In the genomic region with DNA sequence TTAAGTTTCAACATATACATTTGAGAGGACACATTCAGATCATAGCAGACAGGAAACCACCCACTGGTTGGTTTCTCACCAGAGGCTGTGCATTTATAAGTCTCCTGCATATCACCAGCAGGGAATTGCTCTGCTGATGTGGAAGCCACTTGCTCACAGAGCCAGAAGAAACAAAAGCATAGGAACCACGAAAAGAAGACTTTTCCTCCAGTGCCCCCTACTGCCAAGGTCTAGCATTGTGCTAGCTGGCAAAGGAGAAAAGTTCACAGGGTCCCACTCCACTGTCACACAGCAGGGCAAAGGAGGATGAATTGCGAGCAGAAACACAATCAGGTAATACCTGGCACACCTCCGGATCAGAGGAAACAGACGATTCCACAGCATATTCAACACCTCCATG, we compare ENCODE assay signal across 1 cellular context.
TF ChIP-seq lines count a peak whose summit lies in the region.

No MANE protein-coding gene starts in this region.

TF ChIP-seq in SK-N-SH, 30 proteins besides CTCF, POLR2A, EP300 and RAD21 (continued from another document):
- TF ChIP-seq, protein P1, sequence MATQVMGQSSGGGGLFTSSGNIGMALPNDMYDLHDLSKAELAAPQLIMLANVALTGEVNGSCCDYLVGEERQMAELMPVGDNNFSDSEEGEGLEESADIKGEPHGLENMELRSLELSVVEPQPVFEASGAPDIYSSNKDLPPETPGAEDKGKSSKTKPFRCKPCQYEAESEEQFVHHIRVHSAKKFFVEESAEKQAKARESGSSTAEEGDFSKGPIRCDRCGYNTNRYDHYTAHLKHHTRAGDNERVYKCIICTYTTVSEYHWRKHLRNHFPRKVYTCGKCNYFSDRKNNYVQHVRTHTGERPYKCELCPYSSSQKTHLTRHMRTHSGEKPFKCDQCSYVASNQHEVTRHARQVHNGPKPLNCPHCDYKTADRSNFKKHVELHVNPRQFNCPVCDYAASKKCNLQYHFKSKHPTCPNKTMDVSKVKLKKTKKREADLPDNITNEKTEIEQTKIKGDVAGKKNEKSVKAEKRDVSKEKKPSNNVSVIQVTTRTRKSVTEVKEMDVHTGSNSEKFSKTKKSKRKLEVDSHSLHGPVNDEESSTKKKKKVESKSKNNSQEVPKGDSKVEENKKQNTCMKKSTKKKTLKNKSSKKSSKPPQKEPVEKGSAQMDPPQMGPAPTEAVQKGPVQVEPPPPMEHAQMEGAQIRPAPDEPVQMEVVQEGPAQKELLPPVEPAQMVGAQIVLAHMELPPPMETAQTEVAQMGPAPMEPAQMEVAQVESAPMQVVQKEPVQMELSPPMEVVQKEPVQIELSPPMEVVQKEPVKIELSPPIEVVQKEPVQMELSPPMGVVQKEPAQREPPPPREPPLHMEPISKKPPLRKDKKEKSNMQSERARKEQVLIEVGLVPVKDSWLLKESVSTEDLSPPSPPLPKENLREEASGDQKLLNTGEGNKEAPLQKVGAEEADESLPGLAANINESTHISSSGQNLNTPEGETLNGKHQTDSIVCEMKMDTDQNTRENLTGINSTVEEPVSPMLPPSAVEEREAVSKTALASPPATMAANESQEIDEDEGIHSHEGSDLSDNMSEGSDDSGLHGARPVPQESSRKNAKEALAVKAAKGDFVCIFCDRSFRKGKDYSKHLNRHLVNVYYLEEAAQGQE (IDR thresholded peaks at IDR 0.05; ENCODE audit: low read depth, low read length) = no peak
- TF ChIP-seq NFIC (IDR thresholded peaks at IDR 0.05; ENCODE audit: borderline replicate concordance) (no peak), RXRA (IDR thresholded peaks at IDR 0.05; ENCODE audit: borderline replicate concordance, low read depth) (no peak), MEF2A (IDR thresholded peaks at IDR 0.05; ENCODE audit: borderline replicate concordance, low read depth) (no peak), SIN3A (IDR thresholded peaks at IDR 0.05; ENCODE audit: borderline replicate concordance, low read depth, low read length) (no peak), JUND (IDR thresholded peaks at IDR 0.05) (no peak), TCF12 (IDR thresholded peaks at IDR 0.05) (no peak), SMC3 (IDR thresholded peaks at IDR 0.05; ENCODE audit: low read depth, low read length) (no peak), FOSL2 (IDR thresholded peaks at IDR 0.05; ENCODE audit: borderline replicate concordance, low read depth) (no peak), TAF1 (IDR thresholded peaks at IDR 0.05; ENCODE audit: borderline replicate concordance, low read depth, low read length) (no peak), PBX3 (IDR thresholded peaks at IDR 0.05) (no peak)
- TF ChIP-seq, protein P2, sequence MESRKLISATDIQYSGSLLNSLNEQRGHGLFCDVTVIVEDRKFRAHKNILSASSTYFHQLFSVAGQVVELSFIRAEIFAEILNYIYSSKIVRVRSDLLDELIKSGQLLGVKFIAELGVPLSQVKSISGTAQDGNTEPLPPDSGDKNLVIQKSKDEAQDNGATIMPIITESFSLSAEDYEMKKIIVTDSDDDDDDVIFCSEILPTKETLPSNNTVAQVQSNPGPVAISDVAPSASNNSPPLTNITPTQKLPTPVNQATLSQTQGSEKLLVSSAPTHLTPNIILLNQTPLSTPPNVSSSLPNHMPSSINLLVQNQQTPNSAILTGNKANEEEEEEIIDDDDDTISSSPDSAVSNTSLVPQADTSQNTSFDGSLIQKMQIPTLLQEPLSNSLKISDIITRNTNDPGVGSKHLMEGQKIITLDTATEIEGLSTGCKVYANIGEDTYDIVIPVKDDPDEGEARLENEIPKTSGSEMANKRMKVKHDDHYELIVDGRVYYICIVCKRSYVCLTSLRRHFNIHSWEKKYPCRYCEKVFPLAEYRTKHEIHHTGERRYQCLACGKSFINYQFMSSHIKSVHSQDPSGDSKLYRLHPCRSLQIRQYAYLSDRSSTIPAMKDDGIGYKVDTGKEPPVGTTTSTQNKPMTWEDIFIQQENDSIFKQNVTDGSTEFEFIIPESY (IDR thresholded peaks at IDR 0.05; ENCODE audit: borderline replicate concordance, low read depth) = no peak
- TF ChIP-seq, protein P3, sequence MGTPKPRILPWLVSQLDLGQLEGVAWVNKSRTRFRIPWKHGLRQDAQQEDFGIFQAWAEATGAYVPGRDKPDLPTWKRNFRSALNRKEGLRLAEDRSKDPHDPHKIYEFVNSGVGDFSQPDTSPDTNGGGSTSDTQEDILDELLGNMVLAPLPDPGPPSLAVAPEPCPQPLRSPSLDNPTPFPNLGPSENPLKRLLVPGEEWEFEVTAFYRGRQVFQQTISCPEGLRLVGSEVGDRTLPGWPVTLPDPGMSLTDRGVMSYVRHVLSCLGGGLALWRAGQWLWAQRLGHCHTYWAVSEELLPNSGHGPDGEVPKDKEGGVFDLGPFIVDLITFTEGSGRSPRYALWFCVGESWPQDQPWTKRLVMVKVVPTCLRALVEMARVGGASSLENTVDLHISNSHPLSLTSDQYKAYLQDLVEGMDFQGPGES (IDR thresholded peaks at IDR 0.05; ENCODE audit: low read depth, low read length) = no peak
- TF ChIP-seq, protein P4, sequence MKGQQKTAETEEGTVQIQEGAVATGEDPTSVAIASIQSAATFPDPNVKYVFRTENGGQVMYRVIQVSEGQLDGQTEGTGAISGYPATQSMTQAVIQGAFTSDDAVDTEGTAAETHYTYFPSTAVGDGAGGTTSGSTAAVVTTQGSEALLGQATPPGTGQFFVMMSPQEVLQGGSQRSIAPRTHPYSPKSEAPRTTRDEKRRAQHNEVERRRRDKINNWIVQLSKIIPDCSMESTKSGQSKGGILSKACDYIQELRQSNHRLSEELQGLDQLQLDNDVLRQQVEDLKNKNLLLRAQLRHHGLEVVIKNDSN (IDR thresholded peaks at IDR 0.05; ENCODE audit: borderline replicate concordance, low read depth) = no peak
- TF ChIP-seq, protein P5, sequence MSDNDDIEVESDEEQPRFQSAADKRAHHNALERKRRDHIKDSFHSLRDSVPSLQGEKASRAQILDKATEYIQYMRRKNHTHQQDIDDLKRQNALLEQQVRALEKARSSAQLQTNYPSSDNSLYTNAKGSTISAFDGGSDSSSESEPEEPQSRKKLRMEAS (IDR thresholded peaks at IDR 0.05; ENCODE audit: low read depth) = no peak
- TF ChIP-seq, protein P6, sequence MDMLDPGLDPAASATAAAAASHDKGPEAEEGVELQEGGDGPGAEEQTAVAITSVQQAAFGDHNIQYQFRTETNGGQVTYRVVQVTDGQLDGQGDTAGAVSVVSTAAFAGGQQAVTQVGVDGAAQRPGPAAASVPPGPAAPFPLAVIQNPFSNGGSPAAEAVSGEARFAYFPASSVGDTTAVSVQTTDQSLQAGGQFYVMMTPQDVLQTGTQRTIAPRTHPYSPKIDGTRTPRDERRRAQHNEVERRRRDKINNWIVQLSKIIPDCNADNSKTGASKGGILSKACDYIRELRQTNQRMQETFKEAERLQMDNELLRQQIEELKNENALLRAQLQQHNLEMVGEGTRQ (IDR thresholded peaks at IDR 0.05; ENCODE audit: borderline replicate concordance, low read depth, low read length) = no peak
TF ChIP-seq in SK-N-SH: peak in this region for 0.
